Comparison of ENCODE assay signal across 8 cellular contexts in genomic region chr13:45310341-45311138, GRCh38. TPM values are rescaled to one million over a fixed set of nuclear protein-coding genes. Genes with fewer than 3 reads are reported as not detected.
DNase-seq lines count a peak whose midpoint lies in the region; ATAC-seq and TF ChIP-seq lines count a peak whose summit lies in the region.

No MANE protein-coding gene starts in this region.

- 40 to 54% methylated on average over 13 to 15 of the region's 15 CpGs for WGBS in endodermal cell (ENCODE audit: insufficient coverage in 1 of 2, insufficient read length in 1 of 2), 2 experiments
- WGBS in sigmoid colon, 2 donors: 6 to 14% methylated on average over 15 of the region's 15 CpGs
- WGBS in body of pancreas, 2 donors: 13 to 14% methylated on average over 15 of the region's 15 CpGs

- H3K4me1 ChIP-seq in endodermal cell (ENCODE audit: control insufficient read depth, insufficient read depth, low read length) (no peaks in the 10 kb centered on the region), sigmoid colon (peaks cover 0 to 25% (median 22%) of the 10 kb centered on the region in 4 donors), body of pancreas (peaks cover 15% of the 10 kb centered on the region)

- H3K36me3 ChIP-seq in endodermal cell (ENCODE audit: control insufficient read depth, insufficient read depth, low read length) (no peaks in the 10 kb centered on the region), sigmoid colon (no peaks in the 10 kb centered on the region), body of pancreas (replicated peaks in 1 of 2; ENCODE audit: insufficient read depth in 1 of 2, low read depth in 2 of 2) (no peaks in the 10 kb centered on the region)

- peaks cover 8% of the 10 kb centered on the region for H3K27me3 Mint-ChIP-seq in endodermal cell (ENCODE audit: insufficient read depth)

- peak overlapping the region; percentile 71 for H3K4me3 Mint-ChIP-seq in endodermal cell

- H3K4me3 ChIP-seq in endodermal cell (ENCODE audit: low read length) (no peak overlapping the region), sigmoid colon (peak overlapping the region in 3 of 4 donors; percentile 39 to 55 (median 54)), body of pancreas (no peak overlapping the region)

- TF ChIP-seq POLR2A in sigmoid colon (IDR thresholded peaks at IDR 0.05) (no peak), body of pancreas (IDR thresholded peaks at IDR 0.05) (no peak)

- H3K36me3 Mint-ChIP-seq in endodermal cell (ENCODE audit: low read depth): no peaks in the 10 kb centered on the region

- no peak overlapping the region for H3K27ac Mint-ChIP-seq in endodermal cell

- intact Hi-C loops in sigmoid colon (cut with DNase I): loop anchor here (2.0 to 5.0 kb wide), 2 partner anchors 30 to 338 kb away; partner anchors contain the start of gene TPT1
- intact Hi-C loops in body of pancreas (cut with DNase I): no loop called here

- no peak overlapping the region for H3K9ac ChIP-seq in endodermal cell (ENCODE audit: extremely low read depth, low read length, poor library complexity, severe bottlenecking)

- H3K27ac ChIP-seq in endodermal cell (ENCODE audit: low read depth, low read length) (no peak overlapping the region), sigmoid colon (no peak overlapping the region), body of pancreas (no peak overlapping the region)

- H3K9me3 ChIP-seq in endodermal cell (ENCODE audit: control insufficient read depth, low read length) (no peaks in the 10 kb centered on the region), sigmoid colon (no peaks in the 10 kb centered on the region), body of pancreas (no peaks in the 10 kb centered on the region)

- no peak for TF ChIP-seq EP300 in sigmoid colon (IDR thresholded peaks at IDR 0.05)

- peaks cover 6% of the 10 kb centered on the region for H3K27me3 ChIP-seq in endodermal cell (ENCODE audit: control insufficient read depth, insufficient read depth, low read length, poor library complexity, severe bottlenecking)
- H3K27me3 ChIP-seq in sigmoid colon: no peaks in the 10 kb centered on the region
- H3K27me3 ChIP-seq in body of pancreas: no peaks in the 10 kb centered on the region

- no peak for TF ChIP-seq CTCF in endodermal cell (conservative IDR thresholded peaks at IDR 0.05)
- no peak for TF ChIP-seq CTCF in sigmoid colon (IDR thresholded peaks at IDR 0.05)
- no peak for TF ChIP-seq CTCF in body of pancreas (IDR thresholded peaks at IDR 0.05)

- peaks cover 11% of the 10 kb centered on the region for H3K4me1 Mint-ChIP-seq in endodermal cell

- H3K9me3 Mint-ChIP-seq in endodermal cell: no peaks in the 10 kb centered on the region

- ATAC-seq in GM21423 (IDR thresholded peaks at IDR 0.05; ENCODE audit: unreplicated experiment) (peak; percentile 15), HG03565 (IDR thresholded peaks at IDR 0.05; ENCODE audit: unreplicated experiment) (no peak), body of pancreas (no peak)

- peak; percentile 74 for DNase-seq in NCI-H748 treated with DMSO at 0.1 percent for 48 hours (lab: John Stamatoyannopoulos, UW)
- DNase-seq in endodermal cell: no peak
- DNase-seq in sigmoid colon: no peak
- no peak for DNase-seq in amniotic stem cell (lab: John Stamatoyannopoulos, UW)
- DNase-seq in activated CD4-positive, alpha-beta T cell treated with anti-CD3 and anti-CD28 coated beads, Interleukin-2, amount 50 U/mL, for 48 hours: no peak
- DNase-seq in body of pancreas: no peak

RNA-seq across cellular contexts. Expression of gene TPT1, which starts 30.4 kb away (rescaled TPM):
- 1,000 to 10,000 TPM; 2,192 to 2,586 TPM for total RNA-seq in endodermal cell
- 1,898 TPM for polyA plus RNA-seq in endodermal cell (2013, experiment 1 of 2)
- 1,873 TPM for polyA plus RNA-seq in endodermal cell (2013, experiment 2 of 2)
- 1,000 to 10,000 TPM; 3,556 to 5,645 (median 4,871) TPM for total RNA-seq in sigmoid colon
- polyA plus RNA-seq in sigmoid colon: over 10,000 TPM in 2 of 3 donors, 1,000 to 10,000 TPM in 1; 6,420 to 14,118 (median 13,579) TPM
- total RNA-seq in body of pancreas: 1,000 to 10,000 TPM; 1,254 to 1,787 TPM

Comparison
In these comparisons a context has a peak if more than half of its experiments do, and no peak if none do; other contexts are left out.
1. H3K4me3 ChIP-seq: peak in sigmoid colon (3 of 4); none in endodermal cell (single experiment) and body of pancreas (0 of 2).